8 cellular contexts compared by ENCODE assay signal in the genomic region with DNA sequence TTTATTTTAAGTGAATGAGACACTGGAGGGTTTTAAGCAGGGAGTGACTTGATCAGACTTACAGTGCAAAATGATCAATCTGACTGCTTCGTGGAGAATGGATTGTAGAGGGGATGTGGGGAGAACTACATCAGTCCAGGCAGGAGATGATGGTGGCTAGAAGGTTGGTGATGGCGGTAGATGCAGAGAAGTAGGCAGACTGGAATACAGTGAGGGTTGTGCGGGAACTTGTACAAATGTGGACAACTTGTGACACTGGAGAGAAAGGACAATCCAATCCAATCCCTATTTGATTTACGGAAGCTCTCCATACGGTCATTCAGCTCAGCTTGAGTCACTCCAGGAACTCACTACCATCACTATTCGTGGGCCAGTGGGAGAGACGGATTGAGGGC. TPM values are rescaled to one million over a fixed set of nuclear protein-coding genes. Genes with fewer than 3 reads are reported as not detected.
DNase-seq lines count a peak whose midpoint lies in the region; ATAC-seq and TF ChIP-seq lines count a peak whose summit lies in the region.

No MANE protein-coding gene starts in this region.

- TF ChIP-seq CTCF in cardiac fibroblast (IDR thresholded peaks at IDR 0.05; ENCODE audit: low read depth, low read length) (no peak), mucosa of descending colon (IDR thresholded peaks at IDR 0.05) (no peak)

- ATAC-seq in mucosa of descending colon (peak; percentile 57), HG03025 (IDR thresholded peaks at IDR 0.05; ENCODE audit: low FRiP score, unreplicated experiment) (no peak), HG02588 (IDR thresholded peaks at IDR 0.05; ENCODE audit: unreplicated experiment) (no peak)

- DNase-seq in stimulated activated CD8-positive, alpha-beta memory T cell treated with anti-CD3 and anti-CD28 coated beads, Interleukin-12 subunit alpha, Interleukin-12 subunit beta, amount 100 ng/mL, for 24 hours (ENCODE audit: extremely low read depth): peak; percentile 2
- DNase-seq in stimulated activated CD8-positive, alpha-beta memory T cell treated with anti-CD3 and anti-CD28 coated beads, Interleukin-4, amount 100 ng/mL, for 48 hours: no peak
- DNase-seq in cardiac fibroblast (ENCODE audit: low read depth in 2 of 2) (no peak), mucosa of descending colon (no peak), NCI-H524 treated with DMSO at 0.1 percent for 48 hours (lab: John Stamatoyannopoulos, UW) (no peak), GDM1 (lab: John Stamatoyannopoulos, UW) (no peak)

- intact Hi-C loops in mucosa of descending colon (cut with DNase I, micrococcal nuclease): loop anchor here (10.0 kb wide), 2 partner anchors 165 to 365 kb away; no protein-coding TSS in a partner anchor

- H3K4me3 ChIP-seq in cardiac fibroblast (replicated peaks in 1 of 2; ENCODE audit: low read depth in 2 of 2, low read length in 2 of 2): peak overlapping the region; percentile 74 to 96
- H3K4me3 ChIP-seq in mucosa of descending colon: peak overlapping the region; percentile 78

- H3K4me1 ChIP-seq in mucosa of descending colon (ENCODE audit: low read depth): peaks cover 37% of the 10 kb centered on the region

- H3K9me3 ChIP-seq in mucosa of descending colon: no peaks in the 10 kb centered on the region

- H3K36me3 ChIP-seq in mucosa of descending colon (ENCODE audit: low read depth): no peaks in the 10 kb centered on the region

RNA-seq across cellular contexts. Expression of a gene that starts 0.6 kb away (rescaled TPM):
- 1 to 10 TPM; 3.0 to 4.3 (median 4.2) TPM for total RNA-seq in mucosa of descending colon

RNA-seq across cellular contexts. Expression of a gene that starts 0.7 kb away (rescaled TPM):
- total RNA-seq in mucosa of descending colon: 10 to 100 TPM; 25.7 to 37.5 (median 31.2) TPM

RNA-seq across cellular contexts. Expression of a gene that starts 39.3 kb away (rescaled TPM):
- 1,000 to 10,000 TPM in 1 of 3 donors, 100 to 1,000 TPM in 2; 562 to 1,399 (median 853) TPM for total RNA-seq in mucosa of descending colon

RNA-seq across cellular contexts. Expression of a gene that starts 55.3 kb away (rescaled TPM):
- 1 to 10 TPM; 1.6 to 7.3 (median 3.4) TPM for total RNA-seq in mucosa of descending colon
